17 cellular contexts compared by ENCODE assay signal in genomic region chr2:10951558-10952414, GRCh38. TPM values are rescaled to one million over a fixed set of nuclear protein-coding genes. Genes with fewer than 3 reads are reported as not detected.
"Had no signal": no experiment of that assay in that cellular context is flagged by ENCODE, and none has a peak within 500 bp of the region (broad histone marks: within the 10 kb centered on the region; RNA-seq: fewer than 3 reads in every experiment).

No MANE protein-coding gene starts in this region.

- H3K36me3 ChIP-seq: breast epithelium, neutrophil, thyroid gland had no signal

- H3K9ac ChIP-seq: parathyroid adenoma had no signal

- H3K27me3 ChIP-seq: dorsolateral prefrontal cortex, thyroid gland had no signal

- H3K4me3 ChIP-seq: breast epithelium, dorsolateral prefrontal cortex, thyroid gland had no signal

- H3K36me3 Mint-ChIP-seq: stimulated activated memory B cell treated with anti-CD40 and anti-IgM and Interleukin-4, amounts not matched to agents 10 μg/mL and 1 μg/mL and 100 μg/mL, for 72 hours had no signal

- H3K27ac ChIP-seq: breast epithelium, neutrophil, parathyroid adenoma, thyroid gland had no signal

- H3K27ac Mint-ChIP-seq: stimulated activated memory B cell treated with anti-CD40 and anti-IgM and Interleukin-4, amounts not matched to agents 10 μg/mL and 1 μg/mL and 100 μg/mL, for 72 hours; WTC11 had no signal

- H3K9me3 ChIP-seq: breast epithelium, neutrophil, thyroid gland had no signal

- ATAC-seq: activated T-cell treated with anti-CD3 and anti-CD28 coated beads, Interleukin-2, amount 50 U/mL, for 72 hours; left lobe of liver; naive thymus-derived CD4-positive, alpha-beta T cell; stimulated activated memory B cell treated with anti-CD40 and anti-IgM and Interleukin-4, amounts not matched to agents 10 μg/mL and 1 μg/mL and 100 μg/mL, for 72 hours; WTC11 had no signal

- H3K4me1 ChIP-seq: breast epithelium, parathyroid adenoma, thyroid gland had no signal

- H2AFZ ChIP-seq: parathyroid adenoma had no signal

- DNase-seq: activated CD4-positive, alpha-beta memory T cell treated with anti-CD3 and anti-CD28 coated beads, Interleukin-2, amount 10 ng/mL, durations not matched to agents 7 days and 5 days; activated CD4-positive, alpha-beta T cell treated with anti-CD3 and anti-CD28 coated beads for 4 hours; activated naive CD8-positive, alpha-beta T cell treated with anti-CD3 and anti-CD28 coated beads, Interleukin-2, amount 10 ng/mL, durations not matched to agents 7 days and 5 days; activated T-cell treated with anti-CD3 and anti-CD28 coated beads, Interleukin-2, amount 50 U/mL, for 72 hours; naive thymus-derived CD4-positive, alpha-beta T cell; stimulated activated CD4-positive, alpha-beta T cell treated with anti-CD3 and anti-CD28 coated beads, Interleukin-12 subunit alpha, Interleukin-12 subunit beta, amount 100 ng/mL, for 4 hours; thyroid gland had no signal

RNA-seq across cellular contexts. Expression of gene KCNF1, which starts 40.1 kb away (rescaled TPM):
- total RNA-seq: activated CD4-positive, alpha-beta memory T cell treated with anti-CD3 and anti-CD28 coated beads, Interleukin-2, amount 10 ng/mL, durations not matched to agents 7 days and 5 days; activated naive CD8-positive, alpha-beta T cell treated with anti-CD3 and anti-CD28 coated beads, Interleukin-2, amount 10 ng/mL, durations not matched to agents 7 days and 5 days; activated T-cell treated with anti-CD3 and anti-CD28 coated beads, Interleukin-2, amount 50 U/mL, for 72 hours; aorta; left lobe of liver; mononuclear cell; naive thymus-derived CD4-positive, alpha-beta T cell; renal cortical epithelial cell; thyroid gland had no signal
- polyA plus RNA-seq: aorta; naive thymus-derived CD4-positive, alpha-beta T cell had no signal
